In genomic region chr10:31353574-31353973, GRCh38 we compare ENCODE assay signal across 8 cellular contexts. TPM values are rescaled to one million over a fixed set of nuclear protein-coding genes. Genes with fewer than 3 reads are reported as not detected.
A peak's percentile ranks its signal among the peaks of the same experiment; 100 is the strongest.
DNase-seq lines count a peak whose midpoint lies in the region; ATAC-seq and TF ChIP-seq lines count a peak whose summit lies in the region.

No MANE protein-coding gene starts in this region.

- TF ChIP-seq POLR2A in ovary (IDR thresholded peaks at IDR 0.05), result no peak

- ATAC-seq in GM18873 (IDR thresholded peaks at IDR 0.05; ENCODE audit: low FRiP score, unreplicated experiment), result peak; percentile 83
- ATAC-seq in HG03025 (IDR thresholded peaks at IDR 0.05; ENCODE audit: low FRiP score, unreplicated experiment), result peak; percentile 92
- peak; percentile 99 for ATAC-seq in foreskin keratinocyte

- no peaks in the 10 kb centered on the region for H3K9me3 ChIP-seq in CD4-positive, alpha-beta memory T cell (ENCODE audit: control insufficient read depth in 1 of 2, low read length in 2 of 2)
- H3K9me3 ChIP-seq in colonic mucosa (no peaks in the 10 kb centered on the region), ovary (no peaks in the 10 kb centered on the region)

- H3K4me3 Mint-ChIP-seq in CD4-positive, alpha-beta memory T cell, result no peak overlapping the region

- peak overlapping the region in 2 of 7 donors; percentile 2 to 30 for H3K27ac Mint-ChIP-seq in CD4-positive, alpha-beta memory T cell

- no peak for TF ChIP-seq EP300 in ovary (IDR thresholded peaks at IDR 0.05)

- POLR2A ChIA-PET in CD4-positive, alpha-beta memory T cell (lab: Charles Lee; ENCODE audit: partially characterized antibody), result interaction anchor here (1.8 kb wide), 1 partner anchor 322 kb away, joined by 4 read pairs; the partner anchor contains the start of gene ZNF438

- H3K9ac ChIP-seq in colonic mucosa (ENCODE audit: low read depth in 2 of 2, low read length in 2 of 2), result no peak overlapping the region

- no peak overlapping the region for H3K27ac ChIP-seq in CD4-positive, alpha-beta memory T cell (ENCODE audit: low read depth, low read length)
- H3K27ac ChIP-seq in foreskin keratinocyte (no peak overlapping the region), colonic mucosa (no peak overlapping the region), ovary (no peak overlapping the region)

- CTCF ChIA-PET in CD4-positive, alpha-beta memory T cell (lab: Charles Lee; ENCODE audit: partially characterized antibody), result interaction anchor here (0.9 to 1.3 kb wide), 3 partner anchors 47 to 569 kb away, joined by 3 to 7 read pairs (median 3); partner anchors contain the start of gene ZNF438

- TF ChIP-seq CTCF in foreskin keratinocyte (conservative IDR thresholded peaks at IDR 0.05), result peak; percentile 58
- no peak for TF ChIP-seq CTCF in colonic mucosa (IDR thresholded peaks at IDR 0.05)
- no peak for TF ChIP-seq CTCF in ovary (IDR thresholded peaks at IDR 0.05)

- no peaks in the 10 kb centered on the region for H3K9me3 Mint-ChIP-seq in CD4-positive, alpha-beta memory T cell

- H3K4me1 Mint-ChIP-seq in CD4-positive, alpha-beta memory T cell, result peaks cover 39 to 67% (median 51%) of the 10 kb centered on the region in 4 donors

- intact Hi-C loops in CD4-positive, alpha-beta memory T cell (cut with micrococcal nuclease), result loop anchor here (1.0 to 10.0 kb wide), 3 partner anchors 269 to 569 kb away; partner anchors contain the start of gene ZNF438
- intact Hi-C loops in colonic mucosa (cut with DNase I), result no loop called here
- intact Hi-C loops in ovary (cut with DNase I), result no loop called here

- H3K27me3 ChIP-seq in CD4-positive, alpha-beta memory T cell (ENCODE audit: insufficient read depth, low read length), result no peaks in the 10 kb centered on the region
- H3K27me3 ChIP-seq in foreskin keratinocyte (no peaks in the 10 kb centered on the region), colonic mucosa (no peaks in the 10 kb centered on the region), ovary (no peaks in the 10 kb centered on the region)

- DNase-seq in CD4-positive, alpha-beta memory T cell, result peak; percentile 14 to 40 (median 21)
- DNase-seq in RKO (ENCODE audit: low spot score) (peak; percentile 82), foreskin keratinocyte (peak; percentile 68 to 87), colonic mucosa (no peak), ovary (no peak), UCSD-AML1 (lab: John Stamatoyannopoulos, UW; ENCODE audit: unreplicated experiment) (no peak)

- no peak overlapping the region for H3K4me3 ChIP-seq in CD4-positive, alpha-beta memory T cell (ENCODE audit: low read length in 2 of 2)
- H3K4me3 ChIP-seq in colonic mucosa (no peak overlapping the region), ovary (no peak overlapping the region)

- H3K4me1 ChIP-seq in CD4-positive, alpha-beta memory T cell (ENCODE audit: insufficient read depth, low read length), result peaks cover 37% of the 10 kb centered on the region
- H3K4me1 ChIP-seq in foreskin keratinocyte, result no peaks in the 10 kb centered on the region
- H3K4me1 ChIP-seq in colonic mucosa, result no peaks in the 10 kb centered on the region
- H3K4me1 ChIP-seq in ovary (ENCODE audit: insufficient read depth), result peaks cover 3% of the 10 kb centered on the region

- H3K36me3 Mint-ChIP-seq in CD4-positive, alpha-beta memory T cell, result peaks cover 0 to 2% of the 10 kb centered on the region in 2 donors

- no peaks in the 10 kb centered on the region for H3K27me3 Mint-ChIP-seq in CD4-positive, alpha-beta memory T cell

- no peaks in the 10 kb centered on the region for H3K36me3 ChIP-seq in CD4-positive, alpha-beta memory T cell (ENCODE audit: insufficient read depth, low read length)
- H3K36me3 ChIP-seq in colonic mucosa, result no peaks in the 10 kb centered on the region
- H3K36me3 ChIP-seq in ovary, result no peaks in the 10 kb centered on the region

RNA-seq across cellular contexts. Expression of gene ZEB1, which starts 34.6 kb away (rescaled TPM):
- total RNA-seq in CD4-positive, alpha-beta memory T cell, result 10 to 100 TPM; 68.7 to 70.6 TPM
- polyA plus RNA-seq in CD4-positive, alpha-beta memory T cell, result 10 to 100 TPM; 19.1 to 31.3 TPM
- 0.24 and 0.35 TPM in 2 replicates for total RNA-seq in foreskin keratinocyte
- polyA plus RNA-seq in foreskin keratinocyte, result 0.01 and 0.02 TPM in 2 replicates
- total RNA-seq in colonic mucosa, result 10 to 100 TPM in 1 of 2 donors, 1 to 10 TPM in 1; 6.1 to 32.3 TPM
- total RNA-seq in ovary, result 10 to 100 TPM; 23.3 to 48.4 (median 40.7) TPM
- polyA plus RNA-seq in ovary, result 10 to 100 TPM; 11.0 to 26.8 TPM

Comparison
In these comparisons a context has a peak if more than half of its experiments do, and no peak if none do; other contexts are left out.
1. DNase-seq: peak in CD4-positive, alpha-beta memory T cell (5 of 5), RKO (single experiment) and foreskin keratinocyte (2 of 2); none in colonic mucosa (single experiment), ovary (0 of 5) and UCSD-AML1 (single experiment).
2. Peak in every context shown above with its lines, with median percentiles within 50 percentile points of each other: ATAC-seq.